In the genomic region with DNA sequence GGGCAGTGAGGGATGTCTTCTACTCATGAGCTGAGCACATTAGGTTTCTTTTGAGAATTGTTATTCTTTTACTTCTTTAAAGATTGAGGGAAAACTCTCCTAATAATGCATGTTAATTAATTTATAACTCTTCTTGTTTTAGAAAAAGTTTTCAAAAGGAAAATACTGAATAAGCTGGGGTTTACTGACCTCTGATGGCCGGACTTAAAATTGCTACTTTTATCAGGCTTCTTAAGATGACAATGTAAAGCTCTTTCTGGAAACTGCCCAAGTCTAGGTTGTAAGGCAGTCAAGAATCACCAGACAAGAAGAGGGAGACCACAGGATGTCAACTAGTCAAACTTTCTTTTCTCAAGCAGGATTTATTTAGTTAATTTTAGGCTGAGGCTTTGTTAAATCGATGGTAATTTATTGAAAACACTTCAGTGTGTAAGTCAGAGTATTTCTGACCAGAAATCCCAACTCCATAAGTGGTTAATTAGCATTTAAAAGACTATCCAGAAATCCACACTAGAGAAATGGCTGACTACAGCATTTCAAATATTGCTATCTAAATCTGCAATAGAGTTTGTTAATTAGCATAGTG, we compare ENCODE assay signal across 8 cellular contexts.
DNase-seq lines count a peak whose midpoint lies in the region; ATAC-seq and TF ChIP-seq lines count a peak whose summit lies in the region.

No MANE protein-coding gene starts in this region.

- peak; percentile 56 for ATAC-seq in GM21786 (IDR thresholded peaks at IDR 0.05; ENCODE audit: unreplicated experiment)
- no peak for ATAC-seq in HG02840 (IDR thresholded peaks at IDR 0.05; ENCODE audit: low FRiP score, unreplicated experiment)
- no peak for ATAC-seq in HG03045 (IDR thresholded peaks at IDR 0.05; ENCODE audit: unreplicated experiment)

- no peaks in the 10 kb centered on the region for H3K36me3 Mint-ChIP-seq in brain

- DNase-seq in CD1c-positive myeloid dendritic cell (ENCODE audit: extremely low spot score): peak; percentile 28
- peak; percentile 59 for DNase-seq in NCI-H226
- peak; percentile 66 for DNase-seq in medulla oblongata (ENCODE audit: extremely low spot score)
- DNase-seq in NCI-H128 (lab: John Stamatoyannopoulos, UW; ENCODE audit: unreplicated experiment): no peak

- H3K9me3 Mint-ChIP-seq in brain: no peaks in the 10 kb centered on the region

- H3K27me3 Mint-ChIP-seq in brain: no peaks in the 10 kb centered on the region

- H3K4me3 Mint-ChIP-seq in brain: no peak overlapping the region

- peak; percentile 70 to 78 for TF ChIP-seq CTCF in brain (conservative IDR thresholded peaks at IDR 0.05)

- H3K27ac Mint-ChIP-seq in brain: peak overlapping the region in 1 of 5 experiments; percentile 56

- peaks cover 12% of the 10 kb centered on the region for H3K4me1 Mint-ChIP-seq in brain
